In the genomic region with DNA sequence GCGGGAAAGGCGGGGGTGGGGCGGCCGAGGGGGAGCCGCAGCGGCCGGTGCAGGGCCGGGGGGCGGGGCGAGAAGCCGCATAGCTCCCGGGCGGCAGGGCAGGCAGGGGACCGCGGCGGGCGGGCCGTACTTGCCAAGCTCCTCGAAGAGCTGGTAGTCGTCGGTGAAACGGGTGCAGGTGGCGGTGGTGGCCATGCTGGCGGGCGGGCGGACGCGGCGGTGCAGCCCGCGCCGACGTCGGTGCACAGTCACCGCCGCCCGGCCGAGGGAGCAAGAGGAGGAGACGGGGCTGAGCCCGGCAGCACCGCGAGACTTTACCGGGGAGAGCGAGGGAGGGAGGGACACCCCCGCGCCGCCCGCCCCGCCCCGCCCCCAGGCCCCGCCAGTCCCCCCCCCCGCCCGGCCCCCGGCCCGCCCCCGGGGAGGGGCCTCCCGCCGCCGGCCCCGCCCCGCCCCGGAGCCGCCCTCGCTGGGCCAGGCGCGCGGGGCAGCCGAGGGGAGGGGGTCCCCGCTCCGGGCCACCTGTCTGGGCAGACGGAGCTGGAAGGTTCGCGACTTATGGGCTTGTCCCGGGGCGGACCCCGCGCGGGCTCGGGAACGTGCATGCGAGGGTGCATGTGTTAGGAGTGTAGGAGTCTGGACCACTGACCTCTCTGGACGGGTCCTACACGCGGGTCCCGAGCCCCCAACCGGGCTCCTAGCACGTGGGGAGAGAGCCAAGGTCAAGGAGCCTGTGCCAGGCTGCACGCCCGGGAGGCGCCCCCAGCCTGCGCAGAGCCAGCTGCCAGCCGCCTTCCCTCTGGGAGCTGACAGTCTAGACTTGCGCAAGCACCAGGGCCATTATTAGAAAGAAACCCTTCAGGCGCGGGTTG, we compare ENCODE assay signal across 8 cellular contexts. TPM values are rescaled to one million over a fixed set of nuclear protein-coding genes. Genes with fewer than 3 reads are reported as not detected.
A peak's percentile ranks its signal among the peaks of the same experiment; 100 is the strongest.
DNase-seq lines count a peak whose midpoint lies in the region; ATAC-seq lines count a peak whose summit lies in the region.

A gene (minus strand): TSS at position 289 of the 872 bp plus-strand sequence. CDS start 94 bp downstream, at position 195.

- peaks cover 24% of the 10 kb centered on the region for H3K36me3 ChIP-seq in BLaER1
- H3K36me3 ChIP-seq in effector memory CD4-positive, alpha-beta T cell (ENCODE audit: control insufficient read depth, insufficient read depth, low read length) = peaks cover 14% of the 10 kb centered on the region
- peaks cover 29 to 30% of the 10 kb centered on the region in 2 experiments for H3K36me3 ChIP-seq in mesenchymal stem cell (ENCODE audit: control insufficient read depth in 1 of 2, insufficient read depth in 2 of 2, low read depth in 1 of 2, low read length in 2 of 2)

- peak within 1 kb of the TSS in 1 of 2 experiments; percentile 63 for H3K14ac ChIP-seq in mesenchymal stem cell (ENCODE audit: low read length in 2 of 2)

- no peak within 1 kb of the TSS for H2BK5ac ChIP-seq in mesenchymal stem cell (ENCODE audit: low read depth, low read length, poor library complexity, severe bottlenecking)

- DNase-seq in GM19240 (ENCODE audit: insufficient read length, low spot score) (peak; percentile 94), NOMO-1 treated with DMSO at 0.1 percent for 48 hours (lab: John Stamatoyannopoulos, UW; ENCODE audit: unreplicated experiment) (peak; percentile 78), mesenchymal stem cell (peak; percentile 88)
- peak; percentile 70 to 79 (median 74) for DNase-seq in effector memory CD4-positive, alpha-beta T cell
- DNase-seq in stimulated activated CD8-positive, alpha-beta memory T cell treated with anti-CD3 and anti-CD28 coated beads, Interleukin-12 subunit alpha, Interleukin-12 subunit beta, amount 100 ng/mL, for 4 hours (ENCODE audit: low read depth) = peak; percentile 71

- H4K20me1 ChIP-seq in BLaER1 = peaks cover 19% of the 10 kb centered on the region

- H3K27me3 ChIP-seq in BLaER1 (no peaks in the 10 kb centered on the region), mesenchymal stem cell (ENCODE audit: control insufficient read depth in 1 of 2, insufficient read depth in 1 of 2, low read length in 2 of 2) (no peaks in the 10 kb centered on the region)
- H3K27me3 ChIP-seq in effector memory CD4-positive, alpha-beta T cell (replicated peaks; ENCODE audit: control insufficient read depth, insufficient read depth, low read length, poor library complexity, severe bottlenecking) = no peaks in the 10 kb centered on the region

- H3K23ac ChIP-seq in mesenchymal stem cell (ENCODE audit: low read length in 2 of 2) = no peak within 1 kb of the TSS

- H3K18ac ChIP-seq in mesenchymal stem cell (ENCODE audit: low read depth in 1 of 2, low read length in 2 of 2) = peak within 1 kb of the TSS; percentile 68 to 87

- peak within 1 kb of the TSS; percentile 36 for H4K91ac ChIP-seq in mesenchymal stem cell (ENCODE audit: low read length)

- peak within 1 kb of the TSS; percentile 34 for H2BK15ac ChIP-seq in mesenchymal stem cell (ENCODE audit: low read depth, poor library complexity, severe bottlenecking)

- ATAC-seq in HG03457 (IDR thresholded peaks at IDR 0.05; ENCODE audit: unreplicated experiment) = peak; percentile 54

- H2AFZ ChIP-seq in mesenchymal stem cell (ENCODE audit: low read depth, low read length) = peak within 1 kb of the TSS; percentile 72

- peaks cover 46% of the 10 kb centered on the region for H3K4me1 ChIP-seq in BLaER1
- H3K4me1 ChIP-seq in effector memory CD4-positive, alpha-beta T cell (ENCODE audit: control insufficient read depth, insufficient read depth, low read length, poor library complexity, severe bottlenecking) = peaks cover 33% of the 10 kb centered on the region
- H3K4me1 ChIP-seq in mesenchymal stem cell (ENCODE audit: control insufficient read depth, insufficient read depth, low read depth, low read length) = peaks cover 14% of the 10 kb centered on the region

- no peak within 1 kb of the TSS for H2AK5ac ChIP-seq in mesenchymal stem cell (ENCODE audit: low read length, severe bottlenecking)

- H3K4me2 ChIP-seq in BLaER1 (peak within 1 kb of the TSS; percentile 93), mesenchymal stem cell (ENCODE audit: low read length, poor library complexity, severe bottlenecking) (peak within 1 kb of the TSS; percentile 94)

- peak within 1 kb of the TSS; percentile 74 for H3K4me3 ChIP-seq in BLaER1
- H3K4me3 ChIP-seq in effector memory CD4-positive, alpha-beta T cell (ENCODE audit: insufficient read depth, low read depth, low read length, poor library complexity, severe bottlenecking) = peak within 1 kb of the TSS; percentile 67
- peak within 1 kb of the TSS; percentile 81 to 94 for H3K4me3 ChIP-seq in mesenchymal stem cell (ENCODE audit: insufficient read depth in 1 of 2, low read depth in 1 of 2, low read length in 2 of 2)

- no peak within 1 kb of the TSS for H2BK120ac ChIP-seq in mesenchymal stem cell (ENCODE audit: low read depth, low read length)

- H3K4ac ChIP-seq in mesenchymal stem cell (ENCODE audit: low read depth in 1 of 2, low read length in 2 of 2) = peak within 1 kb of the TSS; percentile 67 to 79

- CTCF ChIA-PET in activated CD8-positive, alpha-beta memory T cell treated with anti-CD3 and anti-CD28 coated beads for 36 hours (lab: Charles Lee) = interaction anchor here (0.6 to 8.2 kb wide), 5 partner anchors 9 to 66 kb away, joined by 3 to 144 read pairs (median 3); no protein-coding TSS in a partner anchor

- H3K79me1 ChIP-seq in mesenchymal stem cell (replicated peaks; ENCODE audit: low read length, poor library complexity, severe bottlenecking) = peaks cover 16% of the 10 kb centered on the region

- no peak within 1 kb of the TSS for H4K8ac ChIP-seq in mesenchymal stem cell (ENCODE audit: low read length)

- peak within 1 kb of the TSS; percentile 78 for H3K27ac ChIP-seq in BLaER1
- peak within 1 kb of the TSS; percentile 76 for H3K27ac ChIP-seq in effector memory CD4-positive, alpha-beta T cell (ENCODE audit: insufficient read depth, low read length, poor library complexity, severe bottlenecking)
- H3K27ac ChIP-seq in mesenchymal stem cell (ENCODE audit: low read length, poor library complexity, severe bottlenecking) = no peak within 1 kb of the TSS

- H3K9ac ChIP-seq in BLaER1 (peak within 1 kb of the TSS; percentile 80), mesenchymal stem cell (ENCODE audit: low read length) (peak within 1 kb of the TSS; percentile 81)

- H3K9me3 ChIP-seq in BLaER1 (no peaks in the 10 kb centered on the region), mesenchymal stem cell (ENCODE audit: control insufficient read depth, low read length) (no peaks in the 10 kb centered on the region)
- no peaks in the 10 kb centered on the region for H3K9me3 ChIP-seq in effector memory CD4-positive, alpha-beta T cell (ENCODE audit: control insufficient read depth, low read length)

- H2BK12ac ChIP-seq in mesenchymal stem cell (ENCODE audit: low read length in 2 of 2) = peak within 1 kb of the TSS in 1 of 2 experiments; percentile 45

- POLR2A ChIA-PET in activated CD8-positive, alpha-beta memory T cell treated with anti-CD3 and anti-CD28 coated beads for 36 hours (lab: Charles Lee) = interaction anchor here (1.0 to 2.1 kb wide), 4 partner anchors 9 to 79 kb away, joined by 3 to 14 read pairs (median 4); no protein-coding TSS in a partner anchor

- WGBS in mesenchymal stem cell = 10% methylated on average over 26 of the region's 95 CpGs

RNA-seq across cellular contexts. Expression of the gene that starts here (rescaled TPM):
- total RNA-seq in activated CD8-positive, alpha-beta memory T cell treated with anti-CD3 and anti-CD28 coated beads for 36 hours = 10 to 100 TPM; 15.8 to 16.2 TPM
- 17.2 TPM for polyA plus RNA-seq in mesenchymal stem cell (2013, experiment 1 of 2)
- polyA plus RNA-seq in mesenchymal stem cell (2013, experiment 2 of 2) = 16.4 TPM
